ENCODE assay signal across 8 cellular contexts in the genomic region with DNA sequence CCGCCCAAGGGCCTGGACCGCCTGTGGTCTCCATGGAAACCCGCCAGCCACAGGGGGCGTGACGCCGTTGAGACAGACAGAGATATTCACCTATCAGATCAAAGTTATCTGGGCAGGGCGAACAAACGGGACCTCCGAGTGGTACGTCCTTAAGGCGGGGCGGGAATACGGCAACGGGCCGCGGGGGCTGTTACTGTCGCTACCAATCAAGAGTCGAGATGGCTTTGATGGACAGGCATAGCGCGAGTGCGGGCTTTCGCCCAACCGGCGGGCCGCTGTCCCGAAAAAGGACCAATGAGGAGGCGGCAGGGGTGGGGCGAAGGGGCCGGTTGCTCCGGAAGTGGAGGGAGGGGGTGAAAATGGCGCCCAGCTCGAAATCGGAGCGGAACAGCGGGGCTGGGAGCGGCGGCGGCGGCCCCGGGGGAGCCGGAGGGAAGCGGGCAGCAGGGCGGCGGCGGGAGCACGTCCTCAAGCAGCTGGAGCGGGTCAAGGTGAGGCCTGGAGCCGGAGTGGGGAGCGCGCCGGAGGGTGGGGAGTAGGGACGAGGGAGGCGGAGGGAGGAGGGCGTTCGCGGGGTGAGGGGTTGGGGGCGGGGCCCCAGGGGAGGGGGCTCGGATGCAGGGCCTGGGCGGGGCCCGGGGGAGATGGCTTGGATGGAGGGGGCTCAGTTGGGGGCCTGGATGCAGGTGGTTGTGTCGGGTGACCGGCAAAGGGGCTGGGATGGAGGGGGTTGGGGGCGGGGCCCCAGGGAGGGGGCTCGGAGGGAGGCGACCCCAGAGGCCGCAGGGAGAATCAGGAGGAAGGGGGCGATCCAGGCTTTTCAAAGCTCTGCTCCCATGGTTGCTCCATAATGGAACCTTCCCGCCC. TPM values are rescaled to one million over a fixed set of nuclear protein-coding genes. Genes with fewer than 3 reads are reported as not detected.
A peak's percentile ranks its signal among the peaks of the same experiment; 100 is the strongest.
DNase-seq lines count a peak whose midpoint lies in the region; ATAC-seq and TF ChIP-seq lines count a peak whose summit lies in the region.

A gene with protein sequence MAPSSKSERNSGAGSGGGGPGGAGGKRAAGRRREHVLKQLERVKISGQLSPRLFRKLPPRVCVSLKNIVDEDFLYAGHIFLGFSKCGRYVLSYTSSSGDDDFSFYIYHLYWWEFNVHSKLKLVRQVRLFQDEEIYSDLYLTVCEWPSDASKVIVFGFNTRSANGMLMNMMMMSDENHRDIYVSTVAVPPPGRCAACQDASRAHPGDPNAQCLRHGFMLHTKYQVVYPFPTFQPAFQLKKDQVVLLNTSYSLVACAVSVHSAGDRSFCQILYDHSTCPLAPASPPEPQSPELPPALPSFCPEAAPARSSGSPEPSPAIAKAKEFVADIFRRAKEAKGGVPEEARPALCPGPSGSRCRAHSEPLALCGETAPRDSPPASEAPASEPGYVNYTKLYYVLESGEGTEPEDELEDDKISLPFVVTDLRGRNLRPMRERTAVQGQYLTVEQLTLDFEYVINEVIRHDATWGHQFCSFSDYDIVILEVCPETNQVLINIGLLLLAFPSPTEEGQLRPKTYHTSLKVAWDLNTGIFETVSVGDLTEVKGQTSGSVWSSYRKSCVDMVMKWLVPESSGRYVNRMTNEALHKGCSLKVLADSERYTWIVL (plus strand): TSS at position 356 of the 867 bp plus-strand sequence. CDS start 4 bp downstream, at position 360.

- ATAC-seq in HG02885 (IDR thresholded peaks at IDR 0.05; ENCODE audit: poor library complexity, unreplicated experiment) (peak; percentile 95), T-helper 17 cell (peak; percentile 97), left cardiac atrium (peak; percentile 99), upper lobe of right lung (peak; percentile 99)

- peak within 1 kb of the TSS; percentile 85 for H3K27ac ChIP-seq in upper lobe of right lung

- peaks cover 13% of the 10 kb centered on the region for H3K4me1 ChIP-seq in upper lobe of right lung

- no peak for TF ChIP-seq CTCF in upper lobe of right lung (IDR thresholded peaks at IDR 0.05)

- H3K9me3 ChIP-seq in T-helper 17 cell (ENCODE audit: control insufficient read depth, low read length, poor library complexity, severe bottlenecking) (no peaks in the 10 kb centered on the region), upper lobe of right lung (no peaks in the 10 kb centered on the region)

- no peaks in the 10 kb centered on the region for H3K27me3 ChIP-seq in upper lobe of right lung

- no peaks in the 10 kb centered on the region for H3K36me3 Mint-ChIP-seq in T-helper 17 cell (ENCODE audit: low read depth)

- peak within 1 kb of the TSS; percentile 72 for H3K4me3 ChIP-seq in upper lobe of right lung

- H3K27me3 Mint-ChIP-seq in T-helper 17 cell = no peaks in the 10 kb centered on the region

- peak within 1 kb of the TSS; percentile 93 for H3K27ac Mint-ChIP-seq in T-helper 17 cell

- H3K4me1 Mint-ChIP-seq in T-helper 17 cell = peaks cover 13% of the 10 kb centered on the region

- H3K36me3 ChIP-seq in upper lobe of right lung = peaks cover 32% of the 10 kb centered on the region

- intact Hi-C loops in left cardiac atrium (cut with DNase I) = no loop called here
- intact Hi-C loops in posterior vena cava (cut with DNase I) = loop anchor here in 1 of 2 donors (1.0 kb wide), 2 partner anchors 22 to 34 kb away; no protein-coding TSS in a partner anchor
- intact Hi-C loops in upper lobe of right lung (cut with DNase I) = no loop called here

- H3K4me3 Mint-ChIP-seq in T-helper 17 cell = peak within 1 kb of the TSS; percentile 97

- DNase-seq in NCI-H1694 treated with DMSO at 0.1 percent for 48 hours (lab: John Stamatoyannopoulos, UW) (peak; percentile 98), T-helper 17 cell (peak; percentile 95 to 98 (median 96)), amygdala (lab: John Stamatoyannopoulos, UW) (peak; percentile 83 to 100 (median 99)), left cardiac atrium (peak; percentile 100), posterior vena cava (ENCODE audit: low spot score) (peak; percentile 100), upper lobe of right lung (peak; percentile 99)

- TF ChIP-seq POLR2A in GM15510 (IDR thresholded peaks at IDR 0.05; ENCODE audit: borderline replicate concordance, extremely low read depth, insufficient read length) = peak; percentile 70

RNA-seq across cellular contexts. Expression of the gene that starts here (rescaled TPM):
- 10 to 100 TPM; 88.2 to 95.8 TPM for total RNA-seq in T-helper 17 cell
- 10 to 100 TPM; 17.1 to 19.2 TPM for total RNA-seq in left cardiac atrium
- total RNA-seq in posterior vena cava = 10 to 100 TPM; 18.8 to 21.0 TPM
- total RNA-seq in upper lobe of right lung = 35.1 TPM

Comparison
In these comparisons a context has a peak if more than half of its experiments do, and no peak if none do; other contexts are left out.
1. Peak in every context shown above with its lines: DNase-seq, ATAC-seq, H3K4me3 ChIP-seq and H3K27ac ChIP-seq.